Comparison of ENCODE assay signal across 31 cellular contexts in the genomic region with DNA sequence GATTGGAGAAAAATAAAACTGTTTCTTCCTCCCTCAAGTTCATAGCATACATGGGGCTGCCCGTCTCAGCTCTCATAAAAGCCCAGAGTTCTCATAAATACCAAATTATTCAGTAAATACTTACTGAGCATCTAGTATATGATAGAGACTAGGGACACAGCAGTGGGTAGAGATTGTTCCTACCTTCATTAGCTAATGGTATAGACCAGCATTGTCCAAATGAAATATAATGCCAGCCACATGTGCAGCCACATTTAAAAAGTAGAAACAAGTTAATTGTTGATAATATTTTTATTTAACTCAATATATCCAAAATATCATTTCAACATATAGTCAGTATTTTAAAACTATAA. TPM values are rescaled to one million over a fixed set of nuclear protein-coding genes. Genes with fewer than 3 reads are reported as not detected.
DNase-seq lines count a peak whose midpoint lies in the region; ATAC-seq and TF ChIP-seq lines count a peak whose summit lies in the region.
"Had no signal": no experiment of that assay in that cellular context is flagged by ENCODE, and none has a peak within 500 bp of the region (broad histone marks: within the 10 kb centered on the region; RNA-seq: fewer than 3 reads in every experiment).

No MANE protein-coding gene starts in this region.

- H3K27me3 Mint-ChIP-seq in T-cell (peaks cover 31 to 43% of the 10 kb centered on the region in 2 donors), mesothelial cell of epicardium (ENCODE audit: low read depth) (peaks cover 70% of the 10 kb centered on the region)

- ATAC-seq in T-cell (replicated peaks in 1 of 4): no peak
- no peak for ATAC-seq in esophagus mucosa
- ATAC-seq in GM21447 (IDR thresholded peaks at IDR 0.05; ENCODE audit: unreplicated experiment): no peak
- ATAC-seq: activated CD4-positive, CD25-positive, alpha-beta regulatory T cell treated with anti-CD3 and anti-CD28 coated beads, Interleukin-2, amount 50 U/mL, for 24 hours; body of pancreas; GM12878; lower lobe of right lung; stimulated activated memory B cell treated with anti-CD40 and anti-IgM and Interleukin-4, amounts not matched to agents 10 μg/mL and 1 μg/mL and 100 μg/mL, for 72 hours; T-helper 17 cell; upper lobe of right lung had no signal

- H3K9me3 Mint-ChIP-seq in T-cell (no peaks in the 10 kb centered on the region), mesothelial cell of epicardium (no peaks in the 10 kb centered on the region)
- H3K9me3 Mint-ChIP-seq: activated naive CD4-positive, alpha-beta T cell treated with anti-CD3 and anti-CD28 coated beads for 36 hours; stimulated activated memory B cell treated with anti-CD40 and anti-IgM and Interleukin-4, amounts not matched to agents 10 μg/mL and 1 μg/mL and 100 μg/mL, for 72 hours had no signal

- H3K9ac ChIP-seq in BLaER1 (no peak overlapping the region), parathyroid adenoma (no peak overlapping the region)

- H2AFZ ChIP-seq in parathyroid adenoma: no peak overlapping the region

- no peak overlapping the region for H3K4me3 ChIP-seq in BLaER1
- no peak overlapping the region for H3K4me3 ChIP-seq in parathyroid adenoma (ENCODE audit: low read depth, low read length)
- H3K4me3 ChIP-seq: body of pancreas, GM12878 had no signal

- H3K4me2 ChIP-seq in BLaER1 (peak overlapping the region; percentile 93), parathyroid adenoma (ENCODE audit: low read length) (no peak overlapping the region)

- H3K4me3 Mint-ChIP-seq in T-cell (peak overlapping the region in 2 of 3 donors; percentile 71 to 80), mesothelial cell of epicardium (peak overlapping the region; percentile 74)

- no peak for TF ChIP-seq CTCF in mesothelial cell of epicardium (IDR thresholded peaks at IDR 0.05; ENCODE audit: unreplicated experiment)
- no peak for TF ChIP-seq CTCF in parathyroid adenoma (IDR thresholded peaks at IDR 0.05)

- H3K27ac Mint-ChIP-seq in T-cell (no peak overlapping the region), mesothelial cell of epicardium (no peak overlapping the region)
- H3K27ac Mint-ChIP-seq: activated naive CD4-positive, alpha-beta T cell treated with anti-CD3 and anti-CD28 coated beads for 36 hours; T-helper 17 cell had no signal

- H3K4me1 ChIP-seq in BLaER1 (peaks cover 45% of the 10 kb centered on the region), parathyroid adenoma (peaks cover 22% of the 10 kb centered on the region)

- H3K27ac ChIP-seq in BLaER1 (no peak overlapping the region), parathyroid adenoma (peak overlapping the region; percentile 92)
- H3K27ac ChIP-seq: lower lobe of right lung, neutrophil, SK-N-MC, upper lobe of right lung had no signal

- no peaks in the 10 kb centered on the region for H4K20me1 ChIP-seq in BLaER1

- peaks cover 17% of the 10 kb centered on the region for H3K79me2 ChIP-seq in parathyroid adenoma

- H3K4me1 Mint-ChIP-seq in T-cell (peaks cover 8 to 19% (median 14%) of the 10 kb centered on the region in 3 donors), mesothelial cell of epicardium (peaks cover 12% of the 10 kb centered on the region)

- CTCF ChIA-PET in T-cell (lab: Charles Lee): interaction anchor here in 1 of 2 donors (0.7 to 1.5 kb wide), 4 partner anchors 8 to 124 kb away, joined by 3 read pairs; no protein-coding TSS in a partner anchor

- no peaks in the 10 kb centered on the region for H3K9me3 ChIP-seq in BLaER1
- H3K9me3 ChIP-seq in parathyroid adenoma (ENCODE audit: control insufficient read depth, low read length): no peaks in the 10 kb centered on the region
- H3K9me3 ChIP-seq: body of pancreas, lower lobe of right lung, neutrophil, prostate gland, upper lobe of right lung had no signal

- H3K36me3 Mint-ChIP-seq in T-cell (no peaks in the 10 kb centered on the region), mesothelial cell of epicardium (no peaks in the 10 kb centered on the region)
- H3K36me3 Mint-ChIP-seq: stimulated activated memory B cell treated with anti-CD40 and anti-IgM and Interleukin-4, amounts not matched to agents 10 μg/mL and 1 μg/mL and 100 μg/mL, for 72 hours had no signal

- intact Hi-C loops in posterior cingulate gyrus (cut with DNase I): loop anchor here (5.0 kb wide), 1 partner anchor 81 kb away; a partner anchor contains a TSS

- DNase-seq in T-cell: no peak
- DNase-seq in mesothelial cell of epicardium (ENCODE audit: low spot score in 2 of 2, unreplicated experiment in 2 of 2): no peak
- no peak for DNase-seq in posterior cingulate gyrus
- no peak for DNase-seq in NCI-H1105 (lab: John Stamatoyannopoulos, UW)
- DNase-seq: activated CD4-positive, alpha-beta T cell treated with anti-CD3 and anti-CD28 coated beads, Interleukin-2, amount 50 U/mL, for 48 hours; activated CD8-positive, alpha-beta memory T cell treated with anti-CD3 and anti-CD28 coated beads, Interleukin-2, amount 50 U/mL, for 4 hours; activated naive CD4-positive, alpha-beta T cell treated with anti-CD3 and anti-CD28 coated beads for 36 hours; body of pancreas; CD4-positive, alpha-beta memory T cell; EL; H7; hippocampal formation; KBM-7; lower lobe of right lung; stimulated activated CD4-positive, alpha-beta T cell treated with anti-CD3 and anti-CD28 coated beads, Interleukin-12 subunit alpha, Interleukin-12 subunit beta, amount 100 ng/mL, for 4 hours; T-helper 17 cell; upper lobe of right lung had no signal

- POLR2A ChIA-PET in T-cell (lab: Charles Lee): no interaction called here

- H3K36me3 ChIP-seq in BLaER1: no peaks in the 10 kb centered on the region
- H3K36me3 ChIP-seq in parathyroid adenoma (ENCODE audit: control insufficient read depth, insufficient read depth, low read length): no peaks in the 10 kb centered on the region
- H3K36me3 ChIP-seq: lower lobe of right lung, neutrophil, prostate gland, upper lobe of right lung had no signal

- H3K27me3 ChIP-seq in BLaER1: peaks cover 42% of the 10 kb centered on the region
- no peaks in the 10 kb centered on the region for H3K27me3 ChIP-seq in parathyroid adenoma (ENCODE audit: control insufficient read depth, insufficient read depth, low read length)
- H3K27me3 ChIP-seq: body of pancreas, upper lobe of right lung had no signal

RNA-seq across cellular contexts. Expression of a gene that starts 1.1 kb away (rescaled TPM):
- under 1 TPM in 1 of 5 donors, not detected in 4; 0.16 TPM for total RNA-seq in T-cell
- 0.52 to 0.86 TPM (median 0.67 TPM) in 3 replicates for total RNA-seq in mesothelial cell of epicardium
- total RNA-seq in esophagus mucosa: 0.16 TPM
- total RNA-seq: activated naive CD4-positive, alpha-beta T cell treated with anti-CD3 and anti-CD28 coated beads for 36 hours; CD4-positive, alpha-beta memory T cell; dermis microvascular lymphatic vessel endothelial cell; M059J; mononuclear cell; T-helper 17 cell had no signal

RNA-seq across cellular contexts. Expression of a gene that starts 1.3 kb away (rescaled TPM):
- total RNA-seq in T-cell (not detected), mesothelial cell of epicardium (8.4 to 10.4 TPM (median 8.5 TPM) in 3 replicates), esophagus mucosa (0.64 TPM)
- total RNA-seq: activated naive CD4-positive, alpha-beta T cell treated with anti-CD3 and anti-CD28 coated beads for 36 hours; CD4-positive, alpha-beta memory T cell; mononuclear cell; T-helper 17 cell had no signal

RNA-seq across cellular contexts. Expression of a gene that starts 26.2 kb away (rescaled TPM):
- total RNA-seq in T-cell (not detected), mesothelial cell of epicardium (1.9 to 2.5 TPM (median 2.1 TPM) in 3 replicates), esophagus mucosa (0.40 TPM)
- total RNA-seq: activated naive CD4-positive, alpha-beta T cell treated with anti-CD3 and anti-CD28 coated beads for 36 hours; CD4-positive, alpha-beta memory T cell; GM12878; mononuclear cell; subcutaneous adipose tissue; T-helper 17 cell had no signal

RNA-seq across cellular contexts. Expression of a gene that starts 52.4 kb away (rescaled TPM):
- total RNA-seq in T-cell (not detected), mesothelial cell of epicardium (0.27 to 0.49 TPM (median 0.38 TPM) in 3 replicates), esophagus mucosa (0.12 TPM)
- total RNA-seq: CD4-positive, alpha-beta memory T cell; lower lobe of right lung; mononuclear cell; subcutaneous adipose tissue; T-helper 17 cell; upper lobe of right lung had no signal
